8 cellular contexts compared by ENCODE assay signal in genomic region chr4:86891785-86892638, GRCh38. TPM values are rescaled to one million over a fixed set of nuclear protein-coding genes. Genes with fewer than 3 reads are reported as not detected.
DNase-seq lines count a peak whose midpoint lies in the region; ATAC-seq and TF ChIP-seq lines count a peak whose summit lies in the region.

Gene C4orf36 (minus strand): TSS chr4:86892422. CDS start chr4:86891520, 902 bp downstream.

- intact Hi-C loops in dorsolateral prefrontal cortex (cut with DNase I): loop anchor here (5.0 to 10.0 kb wide), 2 partner anchors 300 to 367 kb away; partner anchors contain the start of gene PTPN13 (in 2 of the 2)

- CTCF ChIA-PET in WTC11 (lab: Charles Lee): interaction anchor here (0.6 to 1.8 kb wide), 5 partner anchors 13 to 394 kb away, joined by 3 to 10 read pairs (median 4); no protein-coding TSS in a partner anchor

- TF ChIP-seq RAD21 in liver (IDR thresholded peaks at IDR 0.05): peak; percentile 26 to 37

- H3K9me3 Mint-ChIP-seq in WTC11: no peaks in the 10 kb centered on the region

- WGBS in liver: 1% methylated on average over 83 of the region's 83 CpGs

- H3K4me1 Mint-ChIP-seq in WTC11: peaks cover 19% of the 10 kb centered on the region

- no peaks in the 10 kb centered on the region; the same call in 1 of the 2 replicates for H3K36me3 Mint-ChIP-seq in WTC11

- H3K36me3 ChIP-seq in liver (ENCODE audit: control insufficient read depth in 4 of 4, insufficient read depth in 3 of 4, low read depth in 1 of 4, low read length in 3 of 4): no peaks in the 10 kb centered on the region

- H3K27ac Mint-ChIP-seq in WTC11: peak within 1 kb of the TSS; percentile 82

- H3K4me3 Mint-ChIP-seq in WTC11: peak within 1 kb of the TSS; percentile 75

- DNase-seq in NCI-H2196 (lab: John Stamatoyannopoulos, UW; ENCODE audit: unreplicated experiment) (peak; percentile 15), NCI-H2196 treated with DMSO at 0.1 percent for 48 hours (lab: John Stamatoyannopoulos, UW; ENCODE audit: unreplicated experiment) (no peak), NCI-H1930 (lab: John Stamatoyannopoulos, UW) (peak; percentile 39 to 51), WTC11 (ENCODE audit: low spot score) (peak; percentile 77), dorsolateral prefrontal cortex (peak; percentile 44 to 78 (median 74))
- DNase-seq in stimulated activated CD4-positive, alpha-beta T cell treated with anti-CD3 and anti-CD28 coated beads, Interleukin-4, amount 100 ng/mL, for 1 hour: peak; percentile 30

- peaks cover 0 to 14% (median 9%) of the 10 kb centered on the region in 4 donors for H3K4me1 ChIP-seq in liver (ENCODE audit: control insufficient read depth in 4 of 4, insufficient read depth in 4 of 4, low read length in 3 of 4)

- POLR2A ChIA-PET in WTC11 (lab: Charles Lee): interaction anchor here (0.6 to 1.0 kb wide), 2 partner anchors 43 to 298 kb away, joined by 3 to 4 read pairs; partner anchors contain the start of genes AFF1 and PTPN13

- peak within 1 kb of the TSS; percentile 60 to 96 (median 84) for H3K4me3 ChIP-seq in dorsolateral prefrontal cortex
- H3K4me3 ChIP-seq in liver (ENCODE audit: low read depth in 1 of 3, low read length in 3 of 3): peak within 1 kb of the TSS; percentile 79 to 88 (median 79)

- ATAC-seq in HG02763 (IDR thresholded peaks at IDR 0.05; ENCODE audit: unreplicated experiment) (peak; percentile 39), WTC11 (peak; percentile 82)

- H3K9me3 ChIP-seq in liver (ENCODE audit: control insufficient read depth in 4 of 4, low read length in 3 of 4): no peaks in the 10 kb centered on the region

- H3K9ac ChIP-seq in liver (ENCODE audit: low read depth in 1 of 2, low read length in 2 of 2): peak within 1 kb of the TSS; percentile 47 to 65

- TF ChIP-seq CTCF in WTC11 (IDR thresholded peaks at IDR 0.05): no peak
- peak in 2 of 56 donors; percentile 3 to 19 for TF ChIP-seq CTCF in dorsolateral prefrontal cortex (IDR thresholded peaks at IDR 0.05 in 54 of 56, conservative IDR thresholded peaks at IDR 0.05 in 2 of 56; ENCODE audit: low read depth in 1 of 56, partially characterized antibody in 56 of 56)
- TF ChIP-seq CTCF in liver (IDR thresholded peaks at IDR 0.05; ENCODE audit: low read depth, low read length, missing input control): no peak

- H3K27me3 Mint-ChIP-seq in WTC11 (ENCODE audit: low read depth): peaks cover 15% of the 10 kb centered on the region

- H3K27me3 ChIP-seq in dorsolateral prefrontal cortex: no peaks in the 10 kb centered on the region
- no peaks in the 10 kb centered on the region for H3K27me3 ChIP-seq in liver (ENCODE audit: control insufficient read depth in 4 of 4, insufficient read depth in 4 of 4, low read length in 3 of 4)

- H3K27ac ChIP-seq in dorsolateral prefrontal cortex (peak within 1 kb of the TSS in 57 of 59 donors; percentile 11 to 91 (median 75)), liver (ENCODE audit: low read depth in 1 of 2, low read length in 2 of 2) (peak within 1 kb of the TSS; percentile 61 to 75)

TF ChIP-seq in WTC11, 78 proteins besides CTCF, POLR2A, EP300 and RAD21 (continues in another document):
- no peak for TF ChIP-seq CBFB (CRISPR knock-in tag; IDR thresholded peaks at IDR 0.05; ENCODE audit: low read depth)
- TF ChIP-seq HMGXB4 (CRISPR knock-in tag; IDR thresholded peaks at IDR 0.05): peak; percentile 95
- TF ChIP-seq ATF1 (CRISPR knock-in tag; IDR thresholded peaks at IDR 0.05): no peak
- TF ChIP-seq E2F4 (CRISPR knock-in tag; IDR thresholded peaks at IDR 0.05; ENCODE audit: borderline replicate concordance, low read depth): peak; percentile 80; the same call in 1 of the 2 replicates
- TF ChIP-seq USF2 (CRISPR knock-in tag; IDR thresholded peaks at IDR 0.05): no peak; the same call in 1 of the 2 replicates

TF ChIP-seq in liver, 16 proteins besides CTCF, POLR2A, EP300 and RAD21:
- TF ChIP-seq MAX (IDR thresholded peaks at IDR 0.05): peak; percentile 47
- TF ChIP-seq REST (IDR thresholded peaks at IDR 0.05): peak; percentile 62
- peak; percentile 58 for TF ChIP-seq YY1 (IDR thresholded peaks at IDR 0.05)
- peak; percentile 22 to 57 for TF ChIP-seq HNF4A (conservative IDR thresholded peaks at IDR 0.05)
- TF ChIP-seq ATF3 (IDR thresholded peaks at IDR 0.05): peak; percentile 45
- no peak for TF ChIP-seq ZBTB33 (IDR thresholded peaks at IDR 0.05)
- no peak for TF ChIP-seq TAF1 (conservative IDR thresholded peaks at IDR 0.05)

RNA-seq across cellular contexts. Expression of gene C4orf36, which starts in this region (rescaled TPM):
- total RNA-seq in WTC11 (2021) (0.73 to 1.5 TPM (median 0.79 TPM) in 3 replicates), dorsolateral prefrontal cortex (1 to 10 TPM in 92 of 120 experiments, under 1 TPM in 7, not detected in 21; 0.52 to 5.5 (median 2.0) TPM), liver (not detected)
- polyA plus RNA-seq in liver: under 1 TPM in 1 of 2 donors, not detected in 1; 0.09 TPM
